ENCODE assay signal across 1 cellular context in genomic region chr3:43212914-43213611, GRCh38.
TF ChIP-seq lines count a peak whose summit lies in the region.

No MANE protein-coding gene starts in this region.

TF ChIP-seq in GM12878, 131 proteins besides CTCF, POLR2A, EP300 and RAD21 (continued from another document and continues in another):
- TF ChIP-seq SKIL (IDR thresholded peaks at IDR 0.05; ENCODE audit: low read depth, poor library complexity, severe bottlenecking) (no peak), HCFC1 (IDR thresholded peaks at IDR 0.05; ENCODE audit: low read length) (no peak), SP1 (IDR thresholded peaks at IDR 0.05; ENCODE audit: low read depth, low read length) (no peak), SPI1 (IDR thresholded peaks at IDR 0.05; ENCODE audit: borderline replicate concordance, insufficient read depth, low read depth, low read length) (0 out of 2 replicates have a peak, but pooled peaks have one; percentile 9), IRF3 (IDR thresholded peaks at IDR 0.05) (no peak), TARDBP (IDR thresholded peaks at IDR 0.05; ENCODE audit: borderline replicate concordance) (no peak), ZNF592 (IDR thresholded peaks at IDR 0.05) (no peak), GATAD2B (conservative IDR thresholded peaks at IDR 0.05; ENCODE audit: low read depth) (peak; percentile 95), ZZZ3 (IDR thresholded peaks at IDR 0.05; ENCODE audit: control insufficient read depth, insufficient read length, low read depth) (no peak), E4F1 (IDR thresholded peaks at IDR 0.05; ENCODE audit: borderline replicate concordance, partially characterized antibody) (no peak), RFX5 (IDR thresholded peaks at IDR 0.05; ENCODE audit: low read depth, low read length) (no peak), ASH2L (IDR thresholded peaks at IDR 0.05; ENCODE audit: borderline replicate concordance, low read depth) (no peak), SREBF1 (IDR thresholded peaks at IDR 0.05; ENCODE audit: low read length) (no peak), SUPT20H (IDR thresholded peaks at IDR 0.05; ENCODE audit: borderline replicate concordance, control insufficient read depth, low read depth, low read length) (no peak), ZBTB11 (CRISPR knock-in tag; IDR thresholded peaks at IDR 0.05) (no peak), SMAD5 (IDR thresholded peaks at IDR 0.05; ENCODE audit: low read depth) (no peak), BHLHE40 (IDR thresholded peaks at IDR 0.05; ENCODE audit: borderline replicate concordance in 1 of 2, low read depth in 2 of 2, low read length in 1 of 2) (peak in 1 of 2 experiments; percentile 34; a peak in 1 of 4 replicates), SREBF2 (IDR thresholded peaks at IDR 0.05; ENCODE audit: low read length) (no peak), RUNX3 (IDR thresholded peaks at IDR 0.05; ENCODE audit: low read length) (no peak), PAX5 (IDR thresholded peaks at IDR 0.05; ENCODE audit: borderline replicate concordance, low read depth, low read length) (no peak), EZH2 (IDR thresholded peaks at IDR 0.05; ENCODE audit: borderline replicate concordance, control insufficient read depth, low read depth, low read length) (no peak), BRCA1 (IDR thresholded peaks at IDR 0.05; ENCODE audit: low read depth, low read length) (no peak), MYC (IDR thresholded peaks at IDR 0.05; ENCODE audit: insufficient read depth, insufficient read length, insufficient replicate concordance, low read length, severe bottlenecking) (no peak), MEF2B (IDR thresholded peaks at IDR 0.05; ENCODE audit: partially characterized antibody, poor library complexity, severe bottlenecking) (peak; percentile 72), LARP7 (IDR thresholded peaks at IDR 0.05) (no peak), CEBPB (IDR thresholded peaks at IDR 0.05; ENCODE audit: borderline replicate concordance in 1 of 2, low read depth in 2 of 2, low read length in 2 of 2) (no peak), STAT1 (conservative IDR thresholded peaks at IDR 0.05) (no peak), SMAD1 (IDR thresholded peaks at IDR 0.05; ENCODE audit: low read depth, partially characterized antibody) (no peak), NR2C1 (IDR thresholded peaks at IDR 0.05) (no peak), ATF7 (IDR thresholded peaks at IDR 0.05; ENCODE audit: low read depth) (no peak; the same call in 1 of the 2 replicates), ATF2 (IDR thresholded peaks at IDR 0.05; ENCODE audit: low read length) (no peak), HDAC6 (IDR thresholded peaks at IDR 0.05; ENCODE audit: unreplicated experiment) (no peak), KAT2A (conservative IDR thresholded peaks at IDR 0.05; ENCODE audit: control insufficient read depth, low read depth, low read length) (no peak), ZBTB40 (IDR thresholded peaks at IDR 0.05; ENCODE audit: borderline replicate concordance) (no peak), BMI1 (IDR thresholded peaks at IDR 0.05; ENCODE audit: borderline replicate concordance) (no peak)
- TF ChIP-seq, protein P1, sequence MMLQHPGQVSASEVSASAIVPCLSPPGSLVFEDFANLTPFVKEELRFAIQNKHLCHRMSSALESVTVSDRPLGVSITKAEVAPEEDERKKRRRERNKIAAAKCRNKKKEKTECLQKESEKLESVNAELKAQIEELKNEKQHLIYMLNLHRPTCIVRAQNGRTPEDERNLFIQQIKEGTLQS (IDR thresholded peaks at IDR 0.05; ENCODE audit: borderline replicate concordance, extremely low read depth, low read depth, low read length), result no peak
- TF ChIP-seq, protein P2, sequence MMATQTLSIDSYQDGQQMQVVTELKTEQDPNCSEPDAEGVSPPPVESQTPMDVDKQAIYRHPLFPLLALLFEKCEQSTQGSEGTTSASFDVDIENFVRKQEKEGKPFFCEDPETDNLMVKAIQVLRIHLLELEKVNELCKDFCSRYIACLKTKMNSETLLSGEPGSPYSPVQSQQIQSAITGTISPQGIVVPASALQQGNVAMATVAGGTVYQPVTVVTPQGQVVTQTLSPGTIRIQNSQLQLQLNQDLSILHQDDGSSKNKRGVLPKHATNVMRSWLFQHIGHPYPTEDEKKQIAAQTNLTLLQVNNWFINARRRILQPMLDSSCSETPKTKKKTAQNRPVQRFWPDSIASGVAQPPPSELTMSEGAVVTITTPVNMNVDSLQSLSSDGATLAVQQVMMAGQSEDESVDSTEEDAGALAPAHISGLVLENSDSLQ (IDR thresholded peaks at IDR 0.05), result no peak
